14 cellular contexts compared by ENCODE assay signal in the genomic region with DNA sequence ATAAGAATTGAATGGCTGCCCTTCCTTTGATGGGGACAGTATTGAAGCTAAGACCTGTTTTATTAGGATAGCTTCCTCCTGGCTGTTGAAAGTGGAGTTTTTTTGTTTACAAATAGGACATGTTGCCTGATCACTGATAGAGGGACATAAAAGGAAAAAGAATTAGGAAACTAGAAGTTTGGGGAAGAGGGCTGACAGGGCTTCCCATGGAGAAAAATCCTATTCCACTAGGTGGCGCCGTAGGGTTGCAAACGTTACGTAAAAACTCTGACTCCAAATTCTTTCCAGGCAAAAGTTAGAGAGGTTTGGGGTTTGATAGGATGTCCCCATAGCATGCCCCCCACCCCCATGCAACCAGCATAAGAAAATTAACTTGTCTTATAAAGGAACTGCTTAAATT. TPM values are rescaled to one million over a fixed set of nuclear protein-coding genes. Genes with fewer than 3 reads are reported as not detected.
DNase-seq lines count a peak whose midpoint lies in the region; TF ChIP-seq lines count a peak whose summit lies in the region.
"Had no signal": no experiment of that assay in that cellular context is flagged by ENCODE, and none has a peak within 500 bp of the region (broad histone marks: within the 10 kb centered on the region; RNA-seq: fewer than 3 reads in every experiment).

No MANE protein-coding gene starts in this region.

- H3K9me3 ChIP-seq in prostate gland = peaks cover 8% of the 10 kb centered on the region

- intact Hi-C loops in prostate gland (cut with DNase I) = no loop called here

- no peaks in the 10 kb centered on the region for H3K4me1 Mint-ChIP-seq in activated CD4-positive, alpha-beta T cell treated with anti-CD3 and anti-CD28 coated beads, Interleukin-2, amount 10 ng/mL, durations not matched to agents 7 days and 5 days
- no peaks in the 10 kb centered on the region for H3K4me1 Mint-ChIP-seq in nephron progenitor cell
- H3K4me1 Mint-ChIP-seq: CD4-positive, alpha-beta memory T cell; stimulated activated effector memory CD8-positive, alpha-beta T cell treated with anti-CD3 and anti-CD28 coated beads, Interleukin-12 subunit alpha, Interleukin-12 subunit beta, amount 100 ng/mL, for 72 hours had no signal

- H3K4me3 ChIP-seq in astrocyte of the cerebellum (ENCODE audit: low read depth, low read length) (no peak overlapping the region), prostate gland (no peak overlapping the region)

- H3K36me3 Mint-ChIP-seq in activated CD4-positive, alpha-beta T cell treated with anti-CD3 and anti-CD28 coated beads, Interleukin-2, amount 10 ng/mL, durations not matched to agents 7 days and 5 days (ENCODE audit: low read depth) = peaks cover 23% of the 10 kb centered on the region
- H3K36me3 Mint-ChIP-seq in nephron progenitor cell (ENCODE audit: low read depth) = peaks cover 51% of the 10 kb centered on the region
- H3K36me3 Mint-ChIP-seq: stimulated activated effector memory CD8-positive, alpha-beta T cell treated with anti-CD3 and anti-CD28 coated beads, Interleukin-12 subunit alpha, Interleukin-12 subunit beta, amount 100 ng/mL, for 72 hours had no signal

- TF ChIP-seq CTCF in astrocyte of the cerebellum (IDR thresholded peaks at IDR 0.05; ENCODE audit: low read depth, low read length, missing control alignments) = peak; percentile 25
- TF ChIP-seq CTCF in nephron progenitor cell (IDR thresholded peaks at IDR 0.05) = peak; percentile 28
- no peak for TF ChIP-seq CTCF in prostate gland (IDR thresholded peaks at IDR 0.05)

- H3K27ac Mint-ChIP-seq in activated CD4-positive, alpha-beta T cell treated with anti-CD3 and anti-CD28 coated beads, Interleukin-2, amount 10 ng/mL, durations not matched to agents 7 days and 5 days = no peak overlapping the region
- no peak overlapping the region for H3K27ac Mint-ChIP-seq in nephron progenitor cell
- H3K27ac Mint-ChIP-seq: stimulated activated effector memory CD8-positive, alpha-beta T cell treated with anti-CD3 and anti-CD28 coated beads, Interleukin-12 subunit alpha, Interleukin-12 subunit beta, amount 100 ng/mL, for 72 hours had no signal

- peak; percentile 23 to 37 for DNase-seq in activated CD4-positive, alpha-beta T cell treated with anti-CD3 and anti-CD28 coated beads, Interleukin-2, amount 50 U/mL, for 48 hours
- no peak for DNase-seq in activated CD4-positive, alpha-beta T cell treated with anti-CD3 and anti-CD28 coated beads, Interleukin-2, amount 10 ng/mL, durations not matched to agents 7 days and 5 days
- DNase-seq in KBM-7 (peak; percentile 55), astrocyte of the cerebellum (ENCODE audit: low read depth) (no peak), nephron progenitor cell (no peak), GM19238 (ENCODE audit: insufficient read length, low spot score) (no peak), prostate gland (ENCODE audit: low spot score) (no peak), cerebellar cortex (ENCODE audit: low spot score) (no peak)
- DNase-seq: left colon, NCI-H1092, right cardiac atrium, SHP77 had no signal

- H3K27ac ChIP-seq in prostate gland = no peak overlapping the region

- H3K36me3 ChIP-seq in prostate gland = no peaks in the 10 kb centered on the region

- CTCF ChIA-PET in activated CD4-positive, alpha-beta T cell treated with anti-CD3 and anti-CD28 coated beads, Interleukin-2, amount 10 ng/mL, durations not matched to agents 7 days and 5 days (lab: Charles Lee) = interaction anchor here (1.0 kb wide), 1 partner anchor 8 kb away, joined by 3 read pairs; no protein-coding TSS in a partner anchor

- peaks cover 54% of the 10 kb centered on the region for H3K9me3 Mint-ChIP-seq in activated CD4-positive, alpha-beta T cell treated with anti-CD3 and anti-CD28 coated beads, Interleukin-2, amount 10 ng/mL, durations not matched to agents 7 days and 5 days
- H3K9me3 Mint-ChIP-seq in nephron progenitor cell = peaks cover 95% of the 10 kb centered on the region

- H3K4me1 ChIP-seq in prostate gland (replicated peaks) = no peaks in the 10 kb centered on the region

- POLR2A ChIA-PET in activated CD4-positive, alpha-beta T cell treated with anti-CD3 and anti-CD28 coated beads, Interleukin-2, amount 10 ng/mL, durations not matched to agents 7 days and 5 days (lab: Charles Lee) = no interaction called here

- in situ Hi-C loops in KBM-7 (cut with MboI; ENCODE audit: low pct_unique_long_range_greater_than_20kb, low sequenced_read_pairs) = no loop called here
- in situ Hi-C loops in astrocyte of the cerebellum (cut with HindIII; ENCODE audit: low sequenced_read_pairs) = no loop called here

- no peak overlapping the region for H3K4me3 Mint-ChIP-seq in activated CD4-positive, alpha-beta T cell treated with anti-CD3 and anti-CD28 coated beads, Interleukin-2, amount 10 ng/mL, durations not matched to agents 7 days and 5 days
- H3K4me3 Mint-ChIP-seq in nephron progenitor cell = no peak overlapping the region
- H3K4me3 Mint-ChIP-seq: stimulated activated effector memory CD8-positive, alpha-beta T cell treated with anti-CD3 and anti-CD28 coated beads, Interleukin-12 subunit alpha, Interleukin-12 subunit beta, amount 100 ng/mL, for 72 hours had no signal

- TF ChIP-seq POLR2A in prostate gland (IDR thresholded peaks at IDR 0.05) = no peak

- WGBS in prostate gland = 62% methylated on average over 4 of the region's 4 CpGs

- no peaks in the 10 kb centered on the region for H3K27me3 ChIP-seq in prostate gland (replicated peaks; ENCODE audit: insufficient read depth)

- H3K27me3 Mint-ChIP-seq in activated CD4-positive, alpha-beta T cell treated with anti-CD3 and anti-CD28 coated beads, Interleukin-2, amount 10 ng/mL, durations not matched to agents 7 days and 5 days = no peaks in the 10 kb centered on the region
- peaks cover 10% of the 10 kb centered on the region for H3K27me3 Mint-ChIP-seq in nephron progenitor cell (ENCODE audit: low read depth, poor library complexity)
- H3K27me3 Mint-ChIP-seq: CD4-positive, alpha-beta memory T cell had no signal

RNA-seq across cellular contexts. Expression of a gene that starts 11.1 kb away (rescaled TPM):
- 10 to 100 TPM; 24.2 to 25.0 TPM for total RNA-seq in activated CD4-positive, alpha-beta T cell treated with anti-CD3 and anti-CD28 coated beads, Interleukin-2, amount 10 ng/mL, durations not matched to agents 7 days and 5 days
- 10 to 100 TPM; 31.6 to 38.5 TPM for total RNA-seq in prostate gland

RNA-seq across cellular contexts. Expression of a gene that starts 34.8 kb away (rescaled TPM):
- 100 to 1,000 TPM; 131 TPM for total RNA-seq in activated CD4-positive, alpha-beta T cell treated with anti-CD3 and anti-CD28 coated beads, Interleukin-2, amount 10 ng/mL, durations not matched to agents 7 days and 5 days
- 10 to 100 TPM; 25.4 to 35.2 TPM for total RNA-seq in prostate gland

RNA-seq across cellular contexts. Expression of a gene that starts 58.7 kb away (rescaled TPM):
- 10 to 100 TPM in 1 of 2 experiments, 1 to 10 TPM in 1; 7.2 to 11.5 TPM for total RNA-seq in activated CD4-positive, alpha-beta T cell treated with anti-CD3 and anti-CD28 coated beads, Interleukin-2, amount 10 ng/mL, durations not matched to agents 7 days and 5 days
- total RNA-seq in prostate gland = 10 to 100 TPM; 20.4 to 66.9 TPM

Comparison
In these comparisons a context has a peak if more than half of its experiments do, and no peak if none do; other contexts are left out.
1. DNase-seq: peak in activated CD4-positive, alpha-beta T cell treated with anti-CD3 and anti-CD28 coated beads, Interleukin-2, amount 50 U/mL, for 48 hours (2 of 2) and KBM-7 (single experiment); none in activated CD4-positive, alpha-beta T cell treated with anti-CD3 and anti-CD28 coated beads, Interleukin-2, amount 10 ng/mL, durations not matched to agents 7 days and 5 days (single experiment), astrocyte of the cerebellum (single experiment), nephron progenitor cell (single experiment), GM19238 (single experiment), prostate gland (single experiment) and cerebellar cortex (single experiment).
2. CTCF ChIP-seq: peak in astrocyte of the cerebellum (single experiment) and nephron progenitor cell (single experiment); none in prostate gland (0 of 4).